Comparison of ENCODE assay signal across 31 cellular contexts in the genomic region with DNA sequence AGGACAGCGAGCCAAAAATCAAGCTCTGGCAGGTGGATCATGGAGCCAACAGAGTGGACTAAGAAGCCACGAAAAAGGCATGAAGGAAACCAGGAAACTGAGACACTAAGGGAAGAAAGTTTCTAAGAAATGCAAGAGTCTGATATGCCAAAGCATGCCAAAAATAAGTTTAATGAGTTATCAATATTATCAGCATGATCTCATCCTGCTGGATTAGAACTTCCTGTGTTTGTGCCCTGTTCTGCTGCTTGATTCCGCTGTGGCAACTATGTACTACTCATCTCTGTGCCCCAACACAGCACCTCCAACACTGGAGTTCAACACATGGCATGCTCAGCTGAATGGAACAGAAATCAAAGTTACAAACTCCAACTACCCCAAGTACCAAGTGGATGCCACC.
"Had no signal": no experiment of that assay in that cellular context is flagged by ENCODE, and none has a peak within 500 bp of the region (broad histone marks: within the 10 kb centered on the region; RNA-seq: fewer than 3 reads in every experiment).

No MANE protein-coding gene starts in this region.

- H3K4me3 Mint-ChIP-seq: activated B cell treated with CpG ODN at 0.5 μM for 24 hours; activated CD4-positive, alpha-beta memory T cell treated with anti-CD3 and anti-CD28 coated beads for 36 hours; activated CD8-positive, alpha-beta memory T cell treated with anti-CD3 and anti-CD28 coated beads, Interleukin-2, amount 10 ng/mL, durations not matched to agents 7 days and 5 days; activated CD8-positive, alpha-beta T cell treated with anti-CD3 and anti-CD28 coated beads, Interleukin-2, amount 10 ng/mL, durations not matched to agents 7 days and 5 days; activated naive CD8-positive, alpha-beta T cell treated with anti-CD3 and anti-CD28 coated beads for 36 hours; activated T-helper 1 cell treated with anti-CD3 and anti-CD28 coated beads, Interleukin-12 subunit alpha, Interleukin-12 subunit beta, Interleukin-2, Interleukin-4 antibody, amounts not matched to agents 30 ng/mL and 10 ng/mL and 1 ng/mL, durations not matched to agents 14 hours and 24 hours and 36 hours; brain; central memory CD8-positive, alpha-beta T cell; dendritic cell treated with granulocyte-macrophage colony-stimulating factor and Interleukin-4, amounts not matched to agents 40 ng/mL and 50 ng/mL, for 4 days had no signal

- H3K27ac ChIP-seq: ascending aorta, breast epithelium, WERI-Rb-1 had no signal

- H3K27ac Mint-ChIP-seq: activated B cell treated with CpG ODN at 0.5 μM for 24 hours; activated CD4-positive, alpha-beta memory T cell treated with anti-CD3 and anti-CD28 coated beads for 36 hours; activated CD8-positive, alpha-beta memory T cell treated with anti-CD3 and anti-CD28 coated beads, Interleukin-2, amount 10 ng/mL, durations not matched to agents 7 days and 5 days; activated CD8-positive, alpha-beta T cell treated with anti-CD3 and anti-CD28 coated beads, Interleukin-2, amount 10 ng/mL, durations not matched to agents 7 days and 5 days; activated naive CD8-positive, alpha-beta T cell treated with anti-CD3 and anti-CD28 coated beads for 36 hours; activated T-helper 1 cell treated with anti-CD3 and anti-CD28 coated beads, Interleukin-12 subunit alpha, Interleukin-12 subunit beta, Interleukin-2, Interleukin-4 antibody, amounts not matched to agents 30 ng/mL and 10 ng/mL and 1 ng/mL, durations not matched to agents 14 hours and 24 hours and 36 hours; brain; dendritic cell treated with granulocyte-macrophage colony-stimulating factor and Interleukin-4, amounts not matched to agents 40 ng/mL and 50 ng/mL, for 4 days had no signal

- H3K4me1 ChIP-seq: breast epithelium had no signal

- H3K4me1 Mint-ChIP-seq: brain had no signal

- H3K4me3 ChIP-seq: ascending aorta, breast epithelium, coronary artery had no signal

- FAIRE-seq: endometrium, frontal cortex, TTC549 had no signal

- DNase-seq: activated B cell treated with CpG ODN at 0.5 μM for 24 hours; activated CD4-positive, alpha-beta memory T cell treated with anti-CD3 and anti-CD28 coated beads for 36 hours; activated CD4-positive, alpha-beta T cell treated with anti-CD3 and anti-CD28 coated beads, Interleukin-2, amount 50 U/mL, for 1 hour; activated CD8-positive, alpha-beta memory T cell treated with anti-CD3 and anti-CD28 coated beads, Interleukin-2, amount 10 ng/mL, durations not matched to agents 7 days and 5 days; activated CD8-positive, alpha-beta memory T cell treated with anti-CD3 and anti-CD28 coated beads, Interleukin-2, amount 50 U/mL, for 4 hours; activated CD8-positive, alpha-beta T cell treated with anti-CD3 and anti-CD28 coated beads, Interleukin-2, amount 10 ng/mL, durations not matched to agents 7 days and 5 days; activated effector memory CD4-positive, alpha-beta T cell treated with Interleukin-2 at 50 U/mL for 16 hours; activated gamma-delta T cell treated with Interleukin-2 at 50 U/mL for 16 hours; activated naive CD4-positive, alpha-beta T cell treated with anti-CD3 and anti-CD28 coated beads, Interleukin-2, amount 50 U/mL, for 16 hours; activated naive CD4-positive, alpha-beta T cell treated with Interleukin-2 at 50 U/mL for 16 hours; activated naive CD8-positive, alpha-beta T cell treated with anti-CD3 and anti-CD28 coated beads for 36 hours; activated T-cell treated with anti-CD3 and anti-CD28 coated beads, Interleukin-2, amount 50 U/mL, for 1 hour; activated T-cell treated with anti-CD3 and anti-CD28 coated beads, Interleukin-2, amount 50 U/mL, for 48 hours; effector CD4-positive, alpha-beta T cell; foreskin fibroblast; head of caudate nucleus; hippocampal formation; T-helper 2 cell; WERI-Rb-1 had no signal

- H3K9me3 Mint-ChIP-seq: activated B cell treated with CpG ODN at 0.5 μM for 24 hours; activated CD4-positive, alpha-beta memory T cell treated with anti-CD3 and anti-CD28 coated beads for 36 hours; activated naive CD8-positive, alpha-beta T cell treated with anti-CD3 and anti-CD28 coated beads for 36 hours; activated T-helper 1 cell treated with anti-CD3 and anti-CD28 coated beads, Interleukin-12 subunit alpha, Interleukin-12 subunit beta, Interleukin-2, Interleukin-4 antibody, amounts not matched to agents 30 ng/mL and 10 ng/mL and 1 ng/mL, durations not matched to agents 14 hours and 24 hours and 36 hours; brain; central memory CD8-positive, alpha-beta T cell; dendritic cell treated with granulocyte-macrophage colony-stimulating factor and Interleukin-4, amounts not matched to agents 40 ng/mL and 50 ng/mL, for 4 days had no signal

- ATAC-seq: activated CD4-positive, CD25-positive, alpha-beta regulatory T cell treated with anti-CD3 and anti-CD28 coated beads, Interleukin-2, amount 50 U/mL, for 24 hours; activated CD8-positive, alpha-beta memory T cell treated with anti-CD3 and anti-CD28 coated beads, Interleukin-2, amount 10 ng/mL, durations not matched to agents 7 days and 5 days; activated CD8-positive, alpha-beta T cell treated with anti-CD3 and anti-CD28 coated beads, Interleukin-2, amount 10 ng/mL, durations not matched to agents 7 days and 5 days; esophagus mucosa had no signal

- H3K27me3 ChIP-seq: ascending aorta, breast epithelium had no signal

- H3K9me3 ChIP-seq: ascending aorta, breast epithelium had no signal

- H3K27me3 Mint-ChIP-seq: activated B cell treated with CpG ODN at 0.5 μM for 24 hours; activated CD4-positive, alpha-beta memory T cell treated with anti-CD3 and anti-CD28 coated beads for 36 hours; activated CD8-positive, alpha-beta memory T cell treated with anti-CD3 and anti-CD28 coated beads, Interleukin-2, amount 10 ng/mL, durations not matched to agents 7 days and 5 days; activated naive CD8-positive, alpha-beta T cell treated with anti-CD3 and anti-CD28 coated beads for 36 hours; brain; central memory CD8-positive, alpha-beta T cell; dendritic cell treated with granulocyte-macrophage colony-stimulating factor and Interleukin-4, amounts not matched to agents 40 ng/mL and 50 ng/mL, for 4 days had no signal
